In the genomic region with DNA sequence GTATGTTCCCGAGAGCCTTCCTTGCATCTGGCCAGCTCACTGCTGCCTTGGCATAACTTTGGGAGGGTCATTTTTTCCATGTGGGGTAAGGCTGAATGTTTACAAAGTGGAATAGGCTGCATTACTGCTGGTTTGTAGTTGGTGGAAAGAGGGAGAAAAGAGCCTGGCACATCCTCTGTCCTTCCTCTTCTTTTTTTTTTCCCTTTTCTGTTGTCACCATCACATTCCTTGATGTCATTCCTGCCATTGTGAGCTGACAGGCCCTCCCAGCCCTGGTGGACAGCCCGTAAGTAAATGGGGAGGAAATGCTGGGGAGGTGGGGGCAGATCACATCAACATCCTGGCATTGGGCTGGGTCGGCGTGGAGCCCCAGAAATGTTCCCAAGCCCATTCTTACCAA, we compare ENCODE assay signal across 1 cellular context.
TF ChIP-seq lines count a peak whose summit lies in the region.

A gene (plus strand): TSS at position 301 of the 400 bp plus-strand sequence. CDS start 106 bp downstream, outside the sequence.

TF ChIP-seq in HCT116, 20 proteins besides CTCF, POLR2A, EP300 and RAD21 (continued from another document):
- TF ChIP-seq, protein P1, sequence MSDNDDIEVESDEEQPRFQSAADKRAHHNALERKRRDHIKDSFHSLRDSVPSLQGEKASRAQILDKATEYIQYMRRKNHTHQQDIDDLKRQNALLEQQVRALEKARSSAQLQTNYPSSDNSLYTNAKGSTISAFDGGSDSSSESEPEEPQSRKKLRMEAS (IDR thresholded peaks at IDR 0.05) = no peak
- TF ChIP-seq SRF (IDR thresholded peaks at IDR 0.05; ENCODE audit: low read depth) (no peak), FOSL1 (IDR thresholded peaks at IDR 0.05; ENCODE audit: low read depth) (no peak)
- TF ChIP-seq, protein P2, sequence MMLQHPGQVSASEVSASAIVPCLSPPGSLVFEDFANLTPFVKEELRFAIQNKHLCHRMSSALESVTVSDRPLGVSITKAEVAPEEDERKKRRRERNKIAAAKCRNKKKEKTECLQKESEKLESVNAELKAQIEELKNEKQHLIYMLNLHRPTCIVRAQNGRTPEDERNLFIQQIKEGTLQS (IDR thresholded peaks at IDR 0.05) = no peak
